Comparison of ENCODE assay signal across 9 cellular contexts in genomic region chr3:108388136-108389132, GRCh38.
DNase-seq lines count a peak whose midpoint lies in the region; ATAC-seq and TF ChIP-seq lines count a peak whose summit lies in the region.
"Had no signal": no experiment of that assay in that cellular context is flagged by ENCODE, and none has a peak within 500 bp of the region (broad histone marks: within the 10 kb centered on the region; RNA-seq: fewer than 3 reads in every experiment).

No MANE protein-coding gene starts in this region.

- peak; percentile 76 for ATAC-seq in GM18502 (IDR thresholded peaks at IDR 0.05; ENCODE audit: poor library complexity, unreplicated experiment)
- peak; percentile 69 for ATAC-seq in GM21576 (IDR thresholded peaks at IDR 0.05; ENCODE audit: unreplicated experiment)
- peak; percentile 78 to 90 for ATAC-seq in activated naive CD4-positive, alpha-beta T cell treated with anti-CD3 and anti-CD28 coated beads, Interleukin-2, amount 50 U/mL, for 72 hours
- ATAC-seq in heart left ventricle, result no peak

- H4K20me1 ChIP-seq in Karpas-422 (ENCODE audit: insufficient read depth, low read depth, low read length), result no peaks in the 10 kb centered on the region

- TF ChIP-seq CTCF in vagina (IDR thresholded peaks at IDR 0.05), result no peak
- no peak for TF ChIP-seq CTCF in heart left ventricle (IDR thresholded peaks at IDR 0.05)

- no peak overlapping the region for H2AFZ ChIP-seq in Karpas-422 (ENCODE audit: low read length)

- H3K4me3 ChIP-seq in Karpas-422 (ENCODE audit: low read length) (no peak overlapping the region), vagina (no peak overlapping the region), heart left ventricle (no peak overlapping the region)

- no peak overlapping the region for H3K4me2 ChIP-seq in Karpas-422 (ENCODE audit: low read depth, low read length, poor library complexity, severe bottlenecking)

- intact Hi-C loops in vagina (cut with DNase I) (no loop called here), heart left ventricle (cut with DNase I) (no loop called here)

- H3K4me1 ChIP-seq in Karpas-422 (ENCODE audit: low read length), result peaks cover 23% of the 10 kb centered on the region
- peaks cover 15% of the 10 kb centered on the region for H3K4me1 ChIP-seq in vagina
- no peaks in the 10 kb centered on the region for H3K4me1 ChIP-seq in heart left ventricle

- TF ChIP-seq POLR2A in vagina (IDR thresholded peaks at IDR 0.05) (no peak), heart left ventricle (IDR thresholded peaks at IDR 0.05) (no peak)

- H3K27ac ChIP-seq in Karpas-422 (ENCODE audit: low read length) (no peak overlapping the region), vagina (no peak overlapping the region), heart left ventricle (no peak overlapping the region)

- H3K9me3 ChIP-seq in Karpas-422 (ENCODE audit: low read length) (no peaks in the 10 kb centered on the region), vagina (no peaks in the 10 kb centered on the region), heart left ventricle (no peaks in the 10 kb centered on the region)

- H3K27ac Mint-ChIP-seq in activated naive CD4-positive, alpha-beta T cell treated with anti-CD3 and anti-CD28 coated beads, Interleukin-2, amount 50 U/mL, for 72 hours, result no peak overlapping the region
- H3K27ac Mint-ChIP-seq: activated naive CD4-positive, alpha-beta T cell treated with anti-CD3 and anti-CD28 coated beads, Interleukin-2, amount 50 U/mL, for 24 hours had no signal

- no peaks in the 10 kb centered on the region for H3K9me3 Mint-ChIP-seq in activated naive CD4-positive, alpha-beta T cell treated with anti-CD3 and anti-CD28 coated beads, Interleukin-2, amount 50 U/mL, for 72 hours
- H3K9me3 Mint-ChIP-seq: activated naive CD4-positive, alpha-beta T cell treated with anti-CD3 and anti-CD28 coated beads, Interleukin-2, amount 50 U/mL, for 24 hours had no signal

- H3K36me3 ChIP-seq in Karpas-422 (ENCODE audit: insufficient read depth, low read length), result no peaks in the 10 kb centered on the region
- no peaks in the 10 kb centered on the region for H3K36me3 ChIP-seq in vagina
- no peaks in the 10 kb centered on the region for H3K36me3 ChIP-seq in heart left ventricle

- no peak overlapping the region for H3K9ac ChIP-seq in Karpas-422 (ENCODE audit: low read length)

- H3K27me3 ChIP-seq in Karpas-422 (ENCODE audit: low read length), result no peaks in the 10 kb centered on the region
- no peaks in the 10 kb centered on the region for H3K27me3 ChIP-seq in vagina
- H3K27me3 ChIP-seq in heart left ventricle, result no peaks in the 10 kb centered on the region

- DNase-seq in Karpas-422 (peak; percentile 38), DMS 273 treated with DMSO at 0.1 percent for 48 hours (lab: John Stamatoyannopoulos, UW) (no peak), A172 (ENCODE audit: low spot score) (no peak), vagina (ENCODE audit: extremely low spot score in 2 of 2) (no peak), heart left ventricle (no peak)
- DNase-seq in activated naive CD4-positive, alpha-beta T cell treated with anti-CD3 and anti-CD28 coated beads, Interleukin-2, amount 50 U/mL, for 72 hours (ENCODE audit: low spot score in 2 of 2), result peak in 1 of 2 donors; percentile 13

- H3K9me2 ChIP-seq in Karpas-422 (replicated peaks; ENCODE audit: insufficient read depth, low read length), result no peaks in the 10 kb centered on the region

- H3K79me2 ChIP-seq in Karpas-422 (ENCODE audit: low read length), result no peaks in the 10 kb centered on the region

- 73 to 80% (median 75%) methylated on average over 12 of the region's 12 CpGs for WGBS in heart left ventricle, 4 donors

- H3K36me3 Mint-ChIP-seq in activated naive CD4-positive, alpha-beta T cell treated with anti-CD3 and anti-CD28 coated beads, Interleukin-2, amount 50 U/mL, for 72 hours, result no peaks in the 10 kb centered on the region
- H3K36me3 Mint-ChIP-seq: activated naive CD4-positive, alpha-beta T cell treated with anti-CD3 and anti-CD28 coated beads, Interleukin-2, amount 50 U/mL, for 24 hours had no signal

Comparison
In these comparisons a context has a peak if more than half of its experiments do, and no peak if none do; other contexts are left out.
1. ATAC-seq: peak in GM18502 (single experiment), GM21576 (single experiment) and activated naive CD4-positive, alpha-beta T cell treated with anti-CD3 and anti-CD28 coated beads, Interleukin-2, amount 50 U/mL, for 72 hours (2 of 2); none in heart left ventricle (0 of 4).